ENCODE assay signal across 9 cellular contexts in the genomic region with DNA sequence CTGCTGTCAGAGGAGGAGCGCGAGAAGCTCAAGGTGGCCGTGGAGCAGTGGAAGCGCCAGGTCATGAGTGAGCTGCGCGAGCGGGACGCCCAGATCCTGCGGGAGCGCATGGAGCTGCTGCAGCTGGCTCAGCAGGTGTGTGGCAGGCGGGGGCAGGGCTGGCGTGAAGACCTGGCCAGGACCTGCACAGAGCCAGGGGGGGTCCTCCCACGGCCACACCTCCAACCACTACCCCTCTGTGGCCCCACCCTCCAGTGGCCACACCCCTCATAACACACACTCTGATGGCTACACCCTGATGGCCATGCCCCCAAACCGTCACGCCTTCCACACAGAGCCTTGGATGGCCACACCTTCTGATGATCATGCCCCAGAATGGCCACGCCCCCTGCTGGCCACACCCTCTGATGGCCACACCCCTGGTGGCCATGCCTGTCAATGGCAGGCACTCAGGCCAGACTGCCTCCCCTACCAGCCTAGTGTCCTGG. TPM values are rescaled to one million over a fixed set of nuclear protein-coding genes. Genes with fewer than 3 reads are reported as not detected.
DNase-seq lines count a peak whose midpoint lies in the region; ATAC-seq and TF ChIP-seq lines count a peak whose summit lies in the region.
"Had no signal": no experiment of that assay in that cellular context is flagged by ENCODE, and none has a peak within 500 bp of the region (broad histone marks: within the 10 kb centered on the region; RNA-seq: fewer than 3 reads in every experiment).

No MANE protein-coding gene starts in this region.

- no peaks in the 10 kb centered on the region for H3K36me3 Mint-ChIP-seq in T-helper 17 cell (ENCODE audit: low read depth)

- POLR2A ChIA-PET in BJ (lab: Charles Lee) = no interaction called here

- peaks cover 13% of the 10 kb centered on the region for H3K4me1 Mint-ChIP-seq in T-helper 17 cell

- intact Hi-C loops in left ventricle myocardium inferior (cut with micrococcal nuclease) (no loop called here), stomach (cut with DNase I; ENCODE audit: low total_unique reads) (no loop called here)

- 15 to 57% (median 30%) methylated on average over 11 to 16 of the region's 16 CpGs for WGBS in stomach, 5 donors

- H3K27me3 ChIP-seq in BJ (ENCODE audit: control insufficient read depth, insufficient read depth, low read length) (no peaks in the 10 kb centered on the region), HUES48 (ENCODE audit: control insufficient read depth, insufficient read depth, low read length) (no peaks in the 10 kb centered on the region), left ventricle myocardium inferior (ENCODE audit: low read depth) (no peaks in the 10 kb centered on the region), stomach (peaks cover 0 to 36% (median 11%) of the 10 kb centered on the region in 3 donors)
- H3K27me3 ChIP-seq: cardiac muscle cell had no signal

- H3K4me1 ChIP-seq in HUES48 (ENCODE audit: control insufficient read depth, insufficient read depth, low read length) = peaks cover 10% of the 10 kb centered on the region; the same call in 1 of the 2 replicates
- H3K4me1 ChIP-seq in left ventricle myocardium inferior = peaks cover 25% of the 10 kb centered on the region
- H3K4me1 ChIP-seq in stomach = peaks cover 14 to 24% (median 18%) of the 10 kb centered on the region in 4 donors

- ATAC-seq in GM18502 (IDR thresholded peaks at IDR 0.05; ENCODE audit: poor library complexity, unreplicated experiment) (peak; percentile 87), T-helper 17 cell (peak; percentile 60), GM21360 (IDR thresholded peaks at IDR 0.05; ENCODE audit: unreplicated experiment) (no peak), GM21390 (IDR thresholded peaks at IDR 0.05; ENCODE audit: unreplicated experiment) (no peak)

- H3K36me3 ChIP-seq in BJ (ENCODE audit: control insufficient read depth, insufficient read depth, low read length) (no peaks in the 10 kb centered on the region), HUES48 (ENCODE audit: control insufficient read depth, insufficient read depth, low read length) (no peaks in the 10 kb centered on the region), left ventricle myocardium inferior (peaks cover 5% of the 10 kb centered on the region), stomach (peaks cover 0 to 11% (median 2%) of the 10 kb centered on the region in 4 donors)
- H3K36me3 ChIP-seq: cardiac muscle cell had no signal

- TF ChIP-seq POLR2A in stomach (IDR thresholded peaks at IDR 0.05) = no peak

- no peak overlapping the region for H3K27ac Mint-ChIP-seq in T-helper 17 cell

- H3K9me3 ChIP-seq in HUES48 (ENCODE audit: control insufficient read depth, insufficient read depth, low read length) = no peaks in the 10 kb centered on the region
- H3K9me3 ChIP-seq in T-helper 17 cell (ENCODE audit: control insufficient read depth, low read length, poor library complexity, severe bottlenecking) = no peaks in the 10 kb centered on the region
- no peaks in the 10 kb centered on the region for H3K9me3 ChIP-seq in left ventricle myocardium inferior (replicated peaks)
- H3K9me3 ChIP-seq in stomach = no peaks in the 10 kb centered on the region

- DNase-seq in BJ (ENCODE audit: low read depth) (no peak), T-helper 17 cell (peak in 1 of 3 donors; percentile 41), left ventricle myocardium inferior (no peak), stomach (peak; percentile 49)

- H3K27ac ChIP-seq in HUES48 (ENCODE audit: low read depth, low read length) (no peak overlapping the region), left ventricle myocardium inferior (replicated peaks) (peak overlapping the region; percentile 64), stomach (peak overlapping the region in 1 of 5 donors; percentile 10)
- H3K27ac ChIP-seq: cardiac muscle cell had no signal

- CTCF ChIA-PET in BJ (lab: Yijun Ruan, JAX) = no interaction called here

- peak overlapping the region; percentile 5 for H3K4me3 Mint-ChIP-seq in T-helper 17 cell

- TF ChIP-seq CTCF in BJ (IDR thresholded peaks at IDR 0.05; ENCODE audit: insufficient read depth, low read depth, low read length) = peak; percentile 16; the same call in 1 of the 2 replicates
- peak; percentile 33 for TF ChIP-seq CTCF in left ventricle myocardium inferior (IDR thresholded peaks at IDR 0.05; ENCODE audit: borderline replicate concordance)
- peak in 4 of 7 experiments; percentile 9 to 30 (median 24) for TF ChIP-seq CTCF in stomach (IDR thresholded peaks at IDR 0.05)

- H3K27me3 Mint-ChIP-seq in T-helper 17 cell = no peaks in the 10 kb centered on the region

- H3K9ac ChIP-seq in HUES48 (ENCODE audit: low read depth, low read length) = no peak overlapping the region

- H3K4me3 ChIP-seq in BJ (ENCODE audit: low read depth, low read length) = no peak overlapping the region
- peak overlapping the region; percentile 47; the same call in 1 of the 2 replicates for H3K4me3 ChIP-seq in HUES48 (ENCODE audit: low read depth, low read length)
- peak overlapping the region; percentile 37 for H3K4me3 ChIP-seq in left ventricle myocardium inferior
- H3K4me3 ChIP-seq in stomach = no peak overlapping the region
- H3K4me3 ChIP-seq: cardiac muscle cell had no signal

- no peak for TF ChIP-seq EP300 in stomach (IDR thresholded peaks at IDR 0.05)

RNA-seq across cellular contexts. Expression of gene DPYSL4, which starts 23.4 kb away (rescaled TPM):
- polyA plus RNA-seq in BJ (2011; rRNA removed) = 3.4 and 5.3 TPM in 2 replicates
- polyA minus RNA-seq in BJ (2011; rRNA and poly(A)+ RNA removed) = 2.4 and 2.7 TPM in 2 replicates
- total RNA-seq in T-helper 17 cell = 1 to 10 TPM in 1 of 2 donors, under 1 TPM in 1; 0.52 to 3.3 TPM
- total RNA-seq in left ventricle myocardium inferior = 42.8 TPM
- total RNA-seq in stomach = 1 to 10 TPM in 1 of 5 donors, under 1 TPM in 1, not detected in 3; 0.43 to 2.0 TPM
- 1 to 10 TPM in 1 of 3 donors, under 1 TPM in 2; 0.63 to 1.7 (median 0.68) TPM for polyA plus RNA-seq in stomach

Comparison
In these comparisons a context has a peak if more than half of its experiments do, and no peak if none do; other contexts are left out.
1. H3K4me3 ChIP-seq: peak in HUES48 (single experiment) and left ventricle myocardium inferior (single experiment); none in BJ (single experiment) and stomach (0 of 4).
2. ATAC-seq: peak in GM18502 (single experiment) and T-helper 17 cell (single experiment); none in GM21360 (single experiment) and GM21390 (single experiment).
3. RNA of gene DPYSL4, which starts 23.4 kb away (total RNA-seq): 42.8 TPM in left ventricle myocardium inferior (single experiment); 0.52 to 3.3 TPM in T-helper 17 cell and 0.43 to 2.0 TPM in stomach; every median in the first group is over 10 times any median in the second.
4. Peak in every context shown above with its lines, with median percentiles within 50 percentile points of each other: CTCF ChIP-seq.